ENCODE assay signal across 3 cellular contexts in the genomic region with DNA sequence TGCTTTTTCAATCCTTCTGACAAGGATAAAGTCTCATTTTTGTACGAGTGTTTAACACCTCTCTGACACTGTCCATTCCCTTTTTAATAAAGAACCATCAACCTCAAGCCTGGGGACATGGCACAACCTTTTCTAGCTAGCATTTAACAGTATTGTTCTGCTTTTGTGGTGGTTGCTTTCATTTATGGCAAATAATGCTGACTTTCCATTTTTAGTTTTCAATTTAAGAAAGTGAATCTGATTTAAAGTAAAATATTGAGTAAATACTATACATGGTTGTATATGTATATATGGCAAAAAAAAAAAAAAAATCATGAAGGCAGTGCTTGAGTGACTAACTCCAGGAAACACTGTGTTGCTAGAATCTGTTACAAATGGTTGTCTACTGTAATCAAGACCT.
A peak's percentile ranks its signal among the peaks of the same experiment; 100 is the strongest.
TF ChIP-seq lines count a peak whose summit lies in the region.

No MANE protein-coding gene starts in this region.

TF ChIP-seq in A549, 52 proteins besides CTCF, POLR2A, EP300 and RAD21:
- TF ChIP-seq POLR2AphosphoS2 (conservative IDR thresholded peaks at IDR 0.05; ENCODE audit: low read length), result no peak
- peak; percentile 75 for TF ChIP-seq MAFK (IDR thresholded peaks at IDR 0.05; ENCODE audit: partially characterized antibody)

TF ChIP-seq in IMR-90, 13 proteins besides CTCF, POLR2A, EP300 and RAD21:
- TF ChIP-seq BHLHE40 (IDR thresholded peaks at IDR 0.05; ENCODE audit: low read depth, low read length) (no peak), SMC3 (IDR thresholded peaks at IDR 0.05; ENCODE audit: low read depth, low read length) (no peak), MAFK (IDR thresholded peaks at IDR 0.05; ENCODE audit: low read depth, low read length) (peak; percentile 72)
- TF ChIP-seq, protein P1, sequence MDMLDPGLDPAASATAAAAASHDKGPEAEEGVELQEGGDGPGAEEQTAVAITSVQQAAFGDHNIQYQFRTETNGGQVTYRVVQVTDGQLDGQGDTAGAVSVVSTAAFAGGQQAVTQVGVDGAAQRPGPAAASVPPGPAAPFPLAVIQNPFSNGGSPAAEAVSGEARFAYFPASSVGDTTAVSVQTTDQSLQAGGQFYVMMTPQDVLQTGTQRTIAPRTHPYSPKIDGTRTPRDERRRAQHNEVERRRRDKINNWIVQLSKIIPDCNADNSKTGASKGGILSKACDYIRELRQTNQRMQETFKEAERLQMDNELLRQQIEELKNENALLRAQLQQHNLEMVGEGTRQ (IDR thresholded peaks at IDR 0.05; ENCODE audit: low read depth, low read length), result no peak

TF ChIP-seq in H1, 55 proteins besides CTCF, POLR2A, EP300 and RAD21:
- TF ChIP-seq BCL11A (IDR thresholded peaks at IDR 0.05; ENCODE audit: low read depth in 2 of 2, low read length in 2 of 2) (no peak), MAFK (IDR thresholded peaks at IDR 0.05; ENCODE audit: low read depth, low read length) (peak; percentile 41; the same call in 1 of the 2 replicates)
